In genomic region chr9:27086818-27087680, GRCh38 we compare ENCODE assay signal across 1 cellular context.
TF ChIP-seq lines count a peak whose summit lies in the region.

No MANE protein-coding gene starts in this region.

TF ChIP-seq in H1, 55 proteins besides CTCF, POLR2A, EP300 and RAD21:
- TF ChIP-seq JUN (IDR thresholded peaks at IDR 0.05; ENCODE audit: low read depth, low read length) (no peak), CBX5 (IDR thresholded peaks at IDR 0.05; ENCODE audit: low read depth, low read length) (no peak), TEAD4 (IDR thresholded peaks at IDR 0.05; ENCODE audit: low read depth, low read length) (no peak), GABPA (IDR thresholded peaks at IDR 0.05; ENCODE audit: borderline replicate concordance, insufficient read depth, low read length) (no peak), HDAC6 (IDR thresholded peaks at IDR 0.05; ENCODE audit: low read depth, low read length) (no peak), SP1 (IDR thresholded peaks at IDR 0.05; ENCODE audit: low read depth, low read length) (no peak), MAFK (IDR thresholded peaks at IDR 0.05; ENCODE audit: low read depth, low read length) (no peak), NANOG (IDR thresholded peaks at IDR 0.05; ENCODE audit: insufficient read depth, low read depth, low read length, poor library complexity, severe bottlenecking) (no peak), ZNF274 (IDR thresholded peaks at IDR 0.05; ENCODE audit: borderline replicate concordance, extremely low read depth, low read length) (no peak), BCL11A (IDR thresholded peaks at IDR 0.05; ENCODE audit: low read depth in 2 of 2, low read length in 2 of 2) (no peak), GTF2F1 (IDR thresholded peaks at IDR 0.05; ENCODE audit: borderline replicate concordance, low read depth, low read length) (no peak), USF2 (IDR thresholded peaks at IDR 0.05; ENCODE audit: low read length) (no peak), PHF8 (conservative IDR thresholded peaks at IDR 0.05; ENCODE audit: low read depth, low read length) (no peak), SUZ12 (IDR thresholded peaks at IDR 0.05; ENCODE audit: low read length) (no peak)
- TF ChIP-seq, protein P1, sequence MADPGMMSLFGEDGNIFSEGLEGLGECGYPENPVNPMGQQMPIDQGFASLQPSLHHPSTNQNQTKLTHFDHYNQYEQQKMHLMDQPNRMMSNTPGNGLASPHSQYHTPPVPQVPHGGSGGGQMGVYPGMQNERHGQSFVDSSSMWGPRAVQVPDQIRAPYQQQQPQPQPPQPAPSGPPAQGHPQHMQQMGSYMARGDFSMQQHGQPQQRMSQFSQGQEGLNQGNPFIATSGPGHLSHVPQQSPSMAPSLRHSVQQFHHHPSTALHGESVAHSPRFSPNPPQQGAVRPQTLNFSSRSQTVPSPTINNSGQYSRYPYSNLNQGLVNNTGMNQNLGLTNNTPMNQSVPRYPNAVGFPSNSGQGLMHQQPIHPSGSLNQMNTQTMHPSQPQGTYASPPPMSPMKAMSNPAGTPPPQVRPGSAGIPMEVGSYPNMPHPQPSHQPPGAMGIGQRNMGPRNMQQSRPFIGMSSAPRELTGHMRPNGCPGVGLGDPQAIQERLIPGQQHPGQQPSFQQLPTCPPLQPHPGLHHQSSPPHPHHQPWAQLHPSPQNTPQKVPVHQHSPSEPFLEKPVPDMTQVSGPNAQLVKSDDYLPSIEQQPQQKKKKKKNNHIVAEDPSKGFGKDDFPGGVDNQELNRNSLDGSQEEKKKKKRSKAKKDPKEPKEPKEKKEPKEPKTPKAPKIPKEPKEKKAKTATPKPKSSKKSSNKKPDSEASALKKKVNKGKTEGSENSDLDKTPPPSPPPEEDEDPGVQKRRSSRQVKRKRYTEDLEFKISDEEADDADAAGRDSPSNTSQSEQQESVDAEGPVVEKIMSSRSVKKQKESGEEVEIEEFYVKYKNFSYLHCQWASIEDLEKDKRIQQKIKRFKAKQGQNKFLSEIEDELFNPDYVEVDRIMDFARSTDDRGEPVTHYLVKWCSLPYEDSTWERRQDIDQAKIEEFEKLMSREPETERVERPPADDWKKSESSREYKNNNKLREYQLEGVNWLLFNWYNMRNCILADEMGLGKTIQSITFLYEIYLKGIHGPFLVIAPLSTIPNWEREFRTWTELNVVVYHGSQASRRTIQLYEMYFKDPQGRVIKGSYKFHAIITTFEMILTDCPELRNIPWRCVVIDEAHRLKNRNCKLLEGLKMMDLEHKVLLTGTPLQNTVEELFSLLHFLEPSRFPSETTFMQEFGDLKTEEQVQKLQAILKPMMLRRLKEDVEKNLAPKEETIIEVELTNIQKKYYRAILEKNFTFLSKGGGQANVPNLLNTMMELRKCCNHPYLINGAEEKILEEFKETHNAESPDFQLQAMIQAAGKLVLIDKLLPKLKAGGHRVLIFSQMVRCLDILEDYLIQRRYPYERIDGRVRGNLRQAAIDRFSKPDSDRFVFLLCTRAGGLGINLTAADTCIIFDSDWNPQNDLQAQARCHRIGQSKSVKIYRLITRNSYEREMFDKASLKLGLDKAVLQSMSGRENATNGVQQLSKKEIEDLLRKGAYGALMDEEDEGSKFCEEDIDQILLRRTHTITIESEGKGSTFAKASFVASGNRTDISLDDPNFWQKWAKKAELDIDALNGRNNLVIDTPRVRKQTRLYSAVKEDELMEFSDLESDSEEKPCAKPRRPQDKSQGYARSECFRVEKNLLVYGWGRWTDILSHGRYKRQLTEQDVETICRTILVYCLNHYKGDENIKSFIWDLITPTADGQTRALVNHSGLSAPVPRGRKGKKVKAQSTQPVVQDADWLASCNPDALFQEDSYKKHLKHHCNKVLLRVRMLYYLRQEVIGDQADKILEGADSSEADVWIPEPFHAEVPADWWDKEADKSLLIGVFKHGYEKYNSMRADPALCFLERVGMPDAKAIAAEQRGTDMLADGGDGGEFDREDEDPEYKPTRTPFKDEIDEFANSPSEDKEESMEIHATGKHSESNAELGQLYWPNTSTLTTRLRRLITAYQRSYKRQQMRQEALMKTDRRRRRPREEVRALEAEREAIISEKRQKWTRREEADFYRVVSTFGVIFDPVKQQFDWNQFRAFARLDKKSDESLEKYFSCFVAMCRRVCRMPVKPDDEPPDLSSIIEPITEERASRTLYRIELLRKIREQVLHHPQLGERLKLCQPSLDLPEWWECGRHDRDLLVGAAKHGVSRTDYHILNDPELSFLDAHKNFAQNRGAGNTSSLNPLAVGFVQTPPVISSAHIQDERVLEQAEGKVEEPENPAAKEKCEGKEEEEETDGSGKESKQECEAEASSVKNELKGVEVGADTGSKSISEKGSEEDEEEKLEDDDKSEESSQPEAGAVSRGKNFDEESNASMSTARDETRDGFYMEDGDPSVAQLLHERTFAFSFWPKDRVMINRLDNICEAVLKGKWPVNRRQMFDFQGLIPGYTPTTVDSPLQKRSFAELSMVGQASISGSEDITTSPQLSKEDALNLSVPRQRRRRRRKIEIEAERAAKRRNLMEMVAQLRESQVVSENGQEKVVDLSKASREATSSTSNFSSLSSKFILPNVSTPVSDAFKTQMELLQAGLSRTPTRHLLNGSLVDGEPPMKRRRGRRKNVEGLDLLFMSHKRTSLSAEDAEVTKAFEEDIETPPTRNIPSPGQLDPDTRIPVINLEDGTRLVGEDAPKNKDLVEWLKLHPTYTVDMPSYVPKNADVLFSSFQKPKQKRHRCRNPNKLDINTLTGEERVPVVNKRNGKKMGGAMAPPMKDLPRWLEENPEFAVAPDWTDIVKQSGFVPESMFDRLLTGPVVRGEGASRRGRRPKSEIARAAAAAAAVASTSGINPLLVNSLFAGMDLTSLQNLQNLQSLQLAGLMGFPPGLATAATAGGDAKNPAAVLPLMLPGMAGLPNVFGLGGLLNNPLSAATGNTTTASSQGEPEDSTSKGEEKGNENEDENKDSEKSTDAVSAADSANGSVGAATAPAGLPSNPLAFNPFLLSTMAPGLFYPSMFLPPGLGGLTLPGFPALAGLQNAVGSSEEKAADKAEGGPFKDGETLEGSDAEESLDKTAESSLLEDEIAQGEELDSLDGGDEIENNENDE (IDR thresholded peaks at IDR 0.05; ENCODE audit: insufficient replicate concordance, low read length): no peak
TF ChIP-seq in H1: peak in this region for 0.
